1 cellular context compared by ENCODE assay signal in genomic region chr2:19989681-19990415, GRCh38.
A peak's percentile ranks its signal among the peaks of the same experiment; 100 is the strongest.
TF ChIP-seq lines count a peak whose summit lies in the region.

Gene WDR35, minus strand, starts transcription at chr2:19990105. Its CDS starts 90 bp downstream, at chr2:19990015.

TF ChIP-seq in HepG2, 621 proteins besides CTCF, POLR2A, EP300 and RAD21 (continued from another document and continues in another):
- TF ChIP-seq, protein P1, sequence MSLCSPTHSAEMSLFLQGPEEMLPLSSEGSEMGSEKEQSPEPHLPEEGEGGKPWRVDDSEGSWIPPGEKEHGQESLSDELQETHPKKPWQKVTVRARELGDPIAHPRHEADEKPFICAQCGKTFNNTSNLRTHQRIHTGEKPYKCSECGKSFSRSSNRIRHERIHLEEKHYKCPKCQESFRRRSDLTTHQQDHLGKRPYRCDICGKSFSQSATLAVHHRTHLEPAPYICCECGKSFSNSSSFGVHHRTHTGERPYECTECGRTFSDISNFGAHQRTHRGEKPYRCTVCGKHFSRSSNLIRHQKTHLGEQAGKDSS (CRISPR knock-in tag; IDR thresholded peaks at IDR 0.05; ENCODE audit: borderline replicate concordance, low read depth) = no peak; the same call in 1 of the 2 replicates
- TF ChIP-seq ZNF253 (CRISPR knock-in tag; IDR thresholded peaks at IDR 0.05; ENCODE audit: borderline replicate concordance) (peak; percentile 92; the same call in 1 of the 2 replicates), ZBTB8A (CRISPR knock-in tag; IDR thresholded peaks at IDR 0.05; ENCODE audit: borderline replicate concordance, low read depth) (peak; percentile 97; the same call in 1 of the 2 replicates), KMT2A (CRISPR knock-in tag; IDR thresholded peaks at IDR 0.05) (peak; percentile 98), ZNF747 (CRISPR knock-in tag; IDR thresholded peaks at IDR 0.05; ENCODE audit: borderline replicate concordance) (peak; percentile 96), ZNF143 (CRISPR knock-in tag; IDR thresholded peaks at IDR 0.05) (peak; percentile 73), SMAD9 (CRISPR knock-in tag; IDR thresholded peaks at IDR 0.05) (no peak), ZMYM3 (CRISPR knock-in tag; IDR thresholded peaks at IDR 0.05) (no peak; the same call in 1 of the 2 replicates), RFXANK (CRISPR knock-in tag; IDR thresholded peaks at IDR 0.05) (no peak), POGK (CRISPR knock-in tag; conservative IDR thresholded peaks at IDR 0.05) (peak; percentile 98), ARNTL (CRISPR knock-in tag; IDR thresholded peaks at IDR 0.05) (peak; percentile 17), ZNF773 (CRISPR knock-in tag; IDR thresholded peaks at IDR 0.05; ENCODE audit: borderline replicate concordance) (no peak), THYN1 (CRISPR knock-in tag; IDR thresholded peaks at IDR 0.05; ENCODE audit: borderline replicate concordance, low read depth) (peak; percentile 90; the same call in 1 of the 2 replicates), ZNF710 (CRISPR knock-in tag; IDR thresholded peaks at IDR 0.05; ENCODE audit: borderline replicate concordance) (peak; percentile 92), ZNF484 (CRISPR knock-in tag; IDR thresholded peaks at IDR 0.05; ENCODE audit: borderline replicate concordance, low read depth) (no peak), LCORL (IDR thresholded peaks at IDR 0.05) (no peak), LCORL (CRISPR knock-in tag; IDR thresholded peaks at IDR 0.05) (peak; percentile 91), HCFC1 (IDR thresholded peaks at IDR 0.05; ENCODE audit: low read depth, low read length) (no peak; the same call in 1 of the 2 replicates), MATR3 (CRISPR knock-in tag; IDR thresholded peaks at IDR 0.05) (no peak), ZNF543 (CRISPR knock-in tag; IDR thresholded peaks at IDR 0.05) (no peak), ESRRA (CRISPR knock-in tag; IDR thresholded peaks at IDR 0.05; ENCODE audit: low read depth) (peak; percentile 88), BHLHE40 (IDR thresholded peaks at IDR 0.05; ENCODE audit: low read length) (no peak; the same call in 1 of the 2 replicates), XRCC5 (optimal IDR thresholded peaks at IDR 0.05; ENCODE audit: low read length) (peak; percentile 82), TCF12 (IDR thresholded peaks at IDR 0.05) (no peak), TCF12 (CRISPR knock-in tag; IDR thresholded peaks at IDR 0.05) (peak; percentile 90; the same call in 1 of the 2 replicates), ZNF414 (CRISPR knock-in tag; IDR thresholded peaks at IDR 0.05) (peak; percentile 96), SRF (IDR thresholded peaks at IDR 0.05; ENCODE audit: low read depth, low read length) (no peak), ZNF337 (CRISPR knock-in tag; IDR thresholded peaks at IDR 0.05; ENCODE audit: borderline replicate concordance, low read depth) (peak; percentile 96; the same call in 1 of the 2 replicates), ZNF746 (CRISPR knock-in tag; IDR thresholded peaks at IDR 0.05) (peak; percentile 29; the same call in 1 of the 2 replicates), ZBTB10 (CRISPR knock-in tag; IDR thresholded peaks at IDR 0.05; ENCODE audit: borderline replicate concordance) (peak; percentile 78; the same call in 1 of the 2 replicates), ZNF652 (CRISPR knock-in tag; IDR thresholded peaks at IDR 0.05; ENCODE audit: borderline replicate concordance, low read depth) (no peak), MTF2 (CRISPR knock-in tag; IDR thresholded peaks at IDR 0.05; ENCODE audit: borderline replicate concordance) (peak; percentile 89; the same call in 1 of the 2 replicates), REL (CRISPR knock-in tag; conservative IDR thresholded peaks at IDR 0.05) (peak; percentile 94), ZNF501 (CRISPR knock-in tag; IDR thresholded peaks at IDR 0.05) (peak; percentile 96), KAT2B (IDR thresholded peaks at IDR 0.05; ENCODE audit: borderline replicate concordance, low read depth, low read length) (no peak), CREBL2 (CRISPR knock-in tag; IDR thresholded peaks at IDR 0.05; ENCODE audit: borderline replicate concordance) (no peak; the same call in 1 of the 2 replicates), HMG20B (CRISPR knock-in tag; conservative IDR thresholded peaks at IDR 0.05) (no peak), RFX3 (CRISPR knock-in tag; IDR thresholded peaks at IDR 0.05) (peak; percentile 99)
- TF ChIP-seq, protein P2, sequence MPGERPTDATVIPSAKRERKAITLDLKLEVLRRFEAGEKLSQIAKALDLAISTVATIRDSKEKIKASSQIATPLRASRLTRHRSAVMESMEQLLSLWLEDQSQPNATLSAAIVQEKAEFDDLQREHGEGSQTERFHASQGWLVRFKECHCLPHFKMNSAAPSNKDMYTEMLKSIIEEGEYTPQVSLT (CRISPR knock-in tag; IDR thresholded peaks at IDR 0.05; ENCODE audit: borderline replicate concordance, low read depth) = peak; percentile 96; the same call in 1 of the 2 replicates
- TF ChIP-seq, protein P3, sequence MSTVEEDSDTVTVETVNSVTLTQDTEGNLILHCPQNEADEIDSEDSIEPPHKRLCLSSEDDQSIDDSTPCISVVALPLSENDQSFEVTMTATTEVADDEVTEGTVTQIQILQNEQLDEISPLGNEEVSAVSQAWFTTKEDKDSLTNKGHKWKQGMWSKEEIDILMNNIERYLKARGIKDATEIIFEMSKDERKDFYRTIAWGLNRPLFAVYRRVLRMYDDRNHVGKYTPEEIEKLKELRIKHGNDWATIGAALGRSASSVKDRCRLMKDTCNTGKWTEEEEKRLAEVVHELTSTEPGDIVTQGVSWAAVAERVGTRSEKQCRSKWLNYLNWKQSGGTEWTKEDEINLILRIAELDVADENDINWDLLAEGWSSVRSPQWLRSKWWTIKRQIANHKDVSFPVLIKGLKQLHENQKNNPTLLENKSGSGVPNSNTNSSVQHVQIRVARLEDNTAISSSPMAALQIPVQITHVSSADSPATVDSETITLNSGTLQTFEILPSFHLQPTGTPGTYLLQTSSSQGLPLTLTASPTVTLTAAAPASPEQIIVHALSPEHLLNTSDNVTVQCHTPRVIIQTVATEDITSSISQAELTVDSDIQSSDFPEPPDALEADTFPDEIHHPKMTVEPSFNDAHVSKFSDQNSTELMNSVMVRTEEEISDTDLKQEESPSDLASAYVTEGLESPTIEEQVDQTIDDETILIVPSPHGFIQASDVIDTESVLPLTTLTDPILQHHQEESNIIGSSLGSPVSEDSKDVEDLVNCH (CRISPR knock-in tag; IDR thresholded peaks at IDR 0.05) = 0 out of 2 replicates have a peak, but pooled peaks have one; percentile 19
- TF ChIP-seq, protein P4, sequence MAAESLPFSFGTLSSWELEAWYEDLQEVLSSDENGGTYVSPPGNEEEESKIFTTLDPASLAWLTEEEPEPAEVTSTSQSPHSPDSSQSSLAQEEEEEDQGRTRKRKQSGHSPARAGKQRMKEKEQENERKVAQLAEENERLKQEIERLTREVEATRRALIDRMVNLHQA (CRISPR knock-in tag; IDR thresholded peaks at IDR 0.05) = no peak
- TF ChIP-seq, protein P5, sequence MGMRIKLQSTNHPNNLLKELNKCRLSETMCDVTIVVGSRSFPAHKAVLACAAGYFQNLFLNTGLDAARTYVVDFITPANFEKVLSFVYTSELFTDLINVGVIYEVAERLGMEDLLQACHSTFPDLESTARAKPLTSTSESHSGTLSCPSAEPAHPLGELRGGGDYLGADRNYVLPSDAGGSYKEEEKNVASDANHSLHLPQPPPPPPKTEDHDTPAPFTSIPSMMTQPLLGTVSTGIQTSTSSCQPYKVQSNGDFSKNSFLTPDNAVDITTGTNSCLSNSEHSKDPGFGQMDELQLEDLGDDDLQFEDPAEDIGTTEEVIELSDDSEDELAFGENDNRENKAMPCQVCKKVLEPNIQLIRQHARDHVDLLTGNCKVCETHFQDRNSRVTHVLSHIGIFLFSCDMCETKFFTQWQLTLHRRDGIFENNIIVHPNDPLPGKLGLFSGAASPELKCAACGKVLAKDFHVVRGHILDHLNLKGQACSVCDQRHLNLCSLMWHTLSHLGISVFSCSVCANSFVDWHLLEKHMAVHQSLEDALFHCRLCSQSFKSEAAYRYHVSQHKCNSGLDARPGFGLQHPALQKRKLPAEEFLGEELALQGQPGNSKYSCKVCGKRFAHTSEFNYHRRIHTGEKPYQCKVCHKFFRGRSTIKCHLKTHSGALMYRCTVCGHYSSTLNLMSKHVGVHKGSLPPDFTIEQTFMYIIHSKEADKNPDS (CRISPR knock-in tag; IDR thresholded peaks at IDR 0.05) = peak; percentile 85; the same call in 1 of the 2 replicates
- TF ChIP-seq, protein P6, sequence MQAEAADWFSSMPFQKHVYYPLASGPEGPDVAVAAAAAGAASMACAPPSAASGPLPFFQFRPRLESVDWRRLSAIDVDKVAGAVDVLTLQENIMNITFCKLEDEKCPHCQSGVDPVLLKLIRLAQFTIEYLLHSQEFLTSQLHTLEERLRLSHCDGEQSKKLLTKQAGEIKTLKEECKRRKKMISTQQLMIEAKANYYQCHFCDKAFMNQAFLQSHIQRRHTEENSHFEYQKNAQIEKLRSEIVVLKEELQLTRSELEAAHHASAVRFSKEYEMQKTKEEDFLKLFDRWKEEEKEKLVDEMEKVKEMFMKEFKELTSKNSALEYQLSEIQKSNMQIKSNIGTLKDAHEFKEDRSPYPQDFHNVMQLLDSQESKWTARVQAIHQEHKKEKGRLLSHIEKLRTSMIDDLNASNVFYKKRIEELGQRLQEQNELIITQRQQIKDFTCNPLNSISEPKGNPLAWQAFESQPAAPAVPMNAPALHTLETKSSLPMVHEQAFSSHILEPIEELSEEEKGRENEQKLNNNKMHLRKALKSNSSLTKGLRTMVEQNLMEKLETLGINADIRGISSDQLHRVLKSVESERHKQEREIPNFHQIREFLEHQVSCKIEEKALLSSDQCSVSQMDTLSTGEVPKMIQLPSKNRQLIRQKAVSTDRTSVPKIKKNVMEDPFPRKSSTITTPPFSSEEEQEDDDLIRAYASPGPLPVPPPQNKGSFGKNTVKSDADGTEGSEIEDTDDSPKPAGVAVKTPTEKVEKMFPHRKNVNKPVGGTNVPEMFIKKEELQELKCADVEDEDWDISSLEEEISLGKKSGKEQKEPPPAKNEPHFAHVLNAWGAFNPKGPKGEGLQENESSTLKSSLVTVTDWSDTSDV (CRISPR knock-in tag; IDR thresholded peaks at IDR 0.05) = peak; percentile 92; the same call in 1 of the 2 replicates
- TF ChIP-seq, protein P7, sequence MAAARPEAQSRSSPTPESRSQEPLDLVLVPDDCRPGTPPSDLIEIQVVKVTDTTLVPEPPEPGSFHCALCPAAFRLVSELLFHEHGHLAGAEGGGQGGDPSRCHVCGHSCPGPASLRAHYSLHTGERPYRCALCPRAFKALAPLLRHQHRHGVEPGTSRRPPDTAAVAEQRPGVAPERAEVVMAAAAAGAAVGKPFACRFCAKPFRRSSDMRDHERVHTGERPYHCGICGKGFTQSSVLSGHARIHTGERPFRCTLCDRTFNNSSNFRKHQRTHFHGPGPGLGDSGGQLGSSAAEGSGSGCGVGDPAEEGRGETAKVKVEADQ (CRISPR knock-in tag; IDR thresholded peaks at IDR 0.05; ENCODE audit: borderline replicate concordance) = peak; percentile 77; the same call in 1 of the 2 replicates
